Comparison of ENCODE assay signal across 15 cellular contexts in the genomic region with DNA sequence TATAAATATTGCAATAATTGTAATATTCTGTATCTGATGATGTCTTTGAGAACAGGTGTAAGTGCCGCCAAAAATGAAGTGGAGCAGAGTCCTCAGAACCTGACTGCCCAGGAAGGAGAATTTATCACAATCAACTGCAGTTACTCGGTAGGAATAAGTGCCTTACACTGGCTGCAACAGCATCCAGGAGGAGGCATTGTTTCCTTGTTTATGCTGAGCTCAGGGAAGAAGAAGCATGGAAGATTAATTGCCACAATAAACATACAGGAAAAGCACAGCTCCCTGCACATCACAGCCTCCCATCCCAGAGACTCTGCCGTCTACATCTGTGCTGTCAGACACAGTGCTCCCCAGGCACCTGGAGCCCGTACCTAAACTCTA.
DNase-seq lines count a peak whose midpoint lies in the region; ATAC-seq, FAIRE-seq and TF ChIP-seq lines count a peak whose summit lies in the region.
"Had no signal": no experiment of that assay in that cellular context is flagged by ENCODE, and none has a peak within 500 bp of the region (broad histone marks: within the 10 kb centered on the region; RNA-seq: fewer than 3 reads in every experiment).

No MANE protein-coding gene starts in this region.

- H2AFZ ChIP-seq in keratinocyte (ENCODE audit: control insufficient read depth, low read length) (no peak overlapping the region), neuronal stem cell (ENCODE audit: low read length) (no peak overlapping the region)
- H2AFZ ChIP-seq: GM23248 had no signal

- ATAC-seq in activated CD8-positive, alpha-beta T cell treated with anti-CD3 and anti-CD28 coated beads for 36 hours, result no peak
- ATAC-seq in GM19023 (IDR thresholded peaks at IDR 0.05; ENCODE audit: unreplicated experiment), result no peak

- FAIRE-seq in keratinocyte (lab: Jason Lieb, UNC), result peak; percentile 5
- FAIRE-seq: HTR-8/SVneo had no signal

- no peak overlapping the region for H3K14ac ChIP-seq in neuronal stem cell (ENCODE audit: low read length)

- no peaks in the 10 kb centered on the region for H3K9me1 ChIP-seq in keratinocyte (ENCODE audit: control insufficient read depth, extremely low read depth, insufficient read depth, low read length)

- no peak for TF ChIP-seq CTCF in activated CD8-positive, alpha-beta T cell treated with anti-CD3 and anti-CD28 coated beads for 36 hours (IDR thresholded peaks at IDR 0.05)
- TF ChIP-seq CTCF in keratinocyte (optimal IDR thresholded peaks at IDR 0.05 in 1 of 3, IDR thresholded peaks at IDR 0.05 in 1 of 3, conservative IDR thresholded peaks at IDR 0.05 in 1 of 3; ENCODE audit: extremely low read depth in 1 of 3, insufficient read depth in 2 of 3, low read length in 3 of 3), result peak in 2 of 3 experiments; percentile 26 to 40

- H2BK120ac ChIP-seq in neuronal stem cell (ENCODE audit: low read depth, low read length), result no peak overlapping the region

- no peaks in the 10 kb centered on the region for H4K20me1 ChIP-seq in keratinocyte (ENCODE audit: control insufficient read depth, extremely low read depth, insufficient read depth, low read length)

- WGBS in neuronal stem cell (ENCODE audit: extremely low coverage in 2 of 2, insufficient read length in 2 of 2, insufficient replicate concordance in 1 of 2), 2 donors, result no CpG with 5 or more reads among the region's 4 CpGs

- no peak overlapping the region for H3K23ac ChIP-seq in neuronal stem cell (ENCODE audit: low read depth, low read length, poor library complexity)

- peak overlapping the region; percentile 64 for H3K4me3 Mint-ChIP-seq in activated CD8-positive, alpha-beta T cell treated with anti-CD3 and anti-CD28 coated beads for 36 hours
- H3K4me3 Mint-ChIP-seq: CD14-positive monocyte had no signal

- no peak overlapping the region for H2BK15ac ChIP-seq in neuronal stem cell (ENCODE audit: low read length)

- POLR2A ChIA-PET in activated CD8-positive, alpha-beta T cell treated with anti-CD3 and anti-CD28 coated beads for 36 hours (lab: Charles Lee), result interaction anchor here (0.8 to 0.9 kb wide), 2 partner anchors 193 to 236 kb away, joined by 3 to 4 read pairs; no protein-coding TSS in a partner anchor

- H3K27me3 ChIP-seq in H7 (ENCODE audit: control insufficient read depth, insufficient read depth, low read length) (no peaks in the 10 kb centered on the region), keratinocyte (ENCODE audit: control insufficient read depth, extremely low read depth, insufficient read depth, low read length) (peaks cover 3% of the 10 kb centered on the region), neuronal stem cell (ENCODE audit: control insufficient read depth in 3 of 3, insufficient read depth in 3 of 3, low read depth in 1 of 3, low read length in 3 of 3) (no peaks in the 10 kb centered on the region)
- H3K27me3 ChIP-seq: ovary, tibial artery had no signal

- H3K27ac ChIP-seq in keratinocyte (ENCODE audit: control insufficient read depth, insufficient read depth, low read length) (no peak overlapping the region), neuronal stem cell (replicated peaks; ENCODE audit: low read length) (no peak overlapping the region)
- H3K27ac ChIP-seq: GM23248, ovary, tibial artery had no signal

- H3K4me1 ChIP-seq in keratinocyte (ENCODE audit: control insufficient read depth, extremely low read depth, insufficient read depth, low read length) (peaks cover 4% of the 10 kb centered on the region), neuronal stem cell (ENCODE audit: control insufficient read depth in 2 of 2, insufficient read depth in 1 of 2, low read depth in 1 of 2, low read length in 2 of 2) (peaks cover 0 to 1% of the 10 kb centered on the region in 2 donors)
- H3K4me1 ChIP-seq: tibial artery had no signal

- no peak overlapping the region for H4K8ac ChIP-seq in neuronal stem cell (ENCODE audit: low read depth, low read length)

- H4K91ac ChIP-seq in neuronal stem cell (ENCODE audit: low read depth, low read length, poor library complexity), result no peak overlapping the region

- H3K9ac ChIP-seq in keratinocyte (ENCODE audit: control insufficient read depth, extremely low read depth, insufficient read depth, low read length), result no peak overlapping the region
- no peak overlapping the region for H3K9ac ChIP-seq in neuronal stem cell (ENCODE audit: low read depth, low read length, poor library complexity)
- H3K9ac ChIP-seq: GM23248 had no signal

- no peak overlapping the region for H2BK12ac ChIP-seq in neuronal stem cell (ENCODE audit: low read length)

- H3K79me1 ChIP-seq in neuronal stem cell (ENCODE audit: low read depth, low read length), result no peaks in the 10 kb centered on the region

- no peaks in the 10 kb centered on the region for H3K36me3 Mint-ChIP-seq in activated CD8-positive, alpha-beta T cell treated with anti-CD3 and anti-CD28 coated beads for 36 hours (ENCODE audit: low read depth)
- H3K36me3 Mint-ChIP-seq: CD14-positive monocyte had no signal

- no peaks in the 10 kb centered on the region for H3K27me3 Mint-ChIP-seq in activated CD8-positive, alpha-beta T cell treated with anti-CD3 and anti-CD28 coated beads for 36 hours

- H3K18ac ChIP-seq in neuronal stem cell (ENCODE audit: low read length), result no peak overlapping the region

- H3K9me3 ChIP-seq in keratinocyte (ENCODE audit: control insufficient read depth, low read depth, low read length) (no peaks in the 10 kb centered on the region), neuronal stem cell (replicated peaks in 1 of 2; ENCODE audit: control insufficient read depth in 2 of 2, insufficient read depth in 1 of 2, low read depth in 1 of 2, low read length in 2 of 2) (no peaks in the 10 kb centered on the region)
- H3K9me3 ChIP-seq: ovary, tibial artery had no signal

- no peaks in the 10 kb centered on the region for H3K79me2 ChIP-seq in keratinocyte (ENCODE audit: control insufficient read depth, insufficient read depth, low read length)

- H3K36me3 ChIP-seq in H7 (replicated peaks; ENCODE audit: control insufficient read depth, insufficient read depth, low read length), result no peaks in the 10 kb centered on the region
- H3K36me3 ChIP-seq in keratinocyte (ENCODE audit: control insufficient read depth in 2 of 2, extremely low read depth in 1 of 2, insufficient read depth in 2 of 2, low read length in 2 of 2), result no peaks in the 10 kb centered on the region
- no peaks in the 10 kb centered on the region for H3K36me3 ChIP-seq in neuronal stem cell (replicated peaks in 1 of 2; ENCODE audit: control insufficient read depth in 2 of 2, insufficient read depth in 2 of 2, low read length in 2 of 2)
- H3K36me3 ChIP-seq: ovary, tibial artery had no signal

- no peak overlapping the region for H3K4ac ChIP-seq in neuronal stem cell (ENCODE audit: low read length)

- H3K4me2 ChIP-seq in keratinocyte (ENCODE audit: control insufficient read depth, extremely low read depth, insufficient read depth, low read depth, low read length) (no peak overlapping the region), neuronal stem cell (ENCODE audit: insufficient read depth, low read length, poor library complexity, severe bottlenecking) (no peak overlapping the region)

- no peak overlapping the region for H2AK5ac ChIP-seq in neuronal stem cell (ENCODE audit: low read depth, low read length)

- no peaks in the 10 kb centered on the region for H3K4me1 Mint-ChIP-seq in activated CD8-positive, alpha-beta T cell treated with anti-CD3 and anti-CD28 coated beads for 36 hours (ENCODE audit: low read depth)
- H3K4me1 Mint-ChIP-seq: CD14-positive monocyte had no signal

- H3K27ac Mint-ChIP-seq in activated CD8-positive, alpha-beta T cell treated with anti-CD3 and anti-CD28 coated beads for 36 hours, result peak overlapping the region; percentile 71
- H3K27ac Mint-ChIP-seq: CD14-positive monocyte had no signal

- DNase-seq in NCI-H1417 (lab: John Stamatoyannopoulos, UW) (peak in 2 of 3 experiments; percentile 6 to 16), NCI-H1417 treated with DMSO at 0.1 percent for 48 hours (lab: John Stamatoyannopoulos, UW) (no peak), H7 (peak; percentile 13), keratinocyte (ENCODE audit: low read depth, low spot score) (no peak), neuronal stem cell (ENCODE audit: low spot score) (no peak)
- DNase-seq in activated CD8-positive, alpha-beta T cell treated with anti-CD3 and anti-CD28 coated beads for 36 hours, result no peak
- no peak for DNase-seq in activated effector memory CD4-positive, alpha-beta T cell treated with Interleukin-2 at 50 U/mL for 16 hours
- DNase-seq: activated gamma-delta T cell, NCI-H2107 had no signal

- H2BK5ac ChIP-seq in neuronal stem cell (ENCODE audit: low read length), result no peak overlapping the region

- dilution Hi-C loops in keratinocyte (cut with MboI; ENCODE audit: extremely low pct_ligation_motif_present, low sequenced_read_pairs), result no loop called here

- intact Hi-C loops in activated CD8-positive, alpha-beta T cell treated with anti-CD3 and anti-CD28 coated beads for 36 hours (cut with micrococcal nuclease), result loop anchor here (10.0 kb wide), 1 partner anchor 154 kb away; no protein-coding TSS in a partner anchor

- H3K4me3 ChIP-seq in H7 (ENCODE audit: insufficient read depth, low read depth, low read length) (no peak overlapping the region), keratinocyte (ENCODE audit: control insufficient read depth in 2 of 3, extremely low read depth in 1 of 3, insufficient read depth in 2 of 3, low read depth in 1 of 3, low read length in 3 of 3) (no peak overlapping the region), neuronal stem cell (ENCODE audit: low read length in 2 of 2) (no peak overlapping the region)
- H3K4me3 ChIP-seq: GM23248, ovary, tibial artery had no signal

- CTCF ChIA-PET in activated CD8-positive, alpha-beta T cell treated with anti-CD3 and anti-CD28 coated beads for 36 hours (lab: Charles Lee), result interaction anchor here (1.4 kb wide), 1 partner anchor 15 kb away, joined by 3 read pairs; no protein-coding TSS in a partner anchor

- H3K9me3 Mint-ChIP-seq in activated CD8-positive, alpha-beta T cell treated with anti-CD3 and anti-CD28 coated beads for 36 hours, result no peaks in the 10 kb centered on the region
- H3K9me3 Mint-ChIP-seq: CD14-positive monocyte had no signal

Comparison
In these comparisons a context has a peak if more than half of its experiments do, and no peak if none do; other contexts are left out.
1. DNase-seq: peak in NCI-H1417 (2 of 3) and H7 (single experiment); none in NCI-H1417 treated with DMSO at 0.1 percent for 48 hours (single experiment), activated CD8-positive, alpha-beta T cell treated with anti-CD3 and anti-CD28 coated beads for 36 hours (single experiment), keratinocyte (single experiment), neuronal stem cell (single experiment) and activated effector memory CD4-positive, alpha-beta T cell treated with Interleukin-2 at 50 U/mL for 16 hours (single experiment).